Comparison of ENCODE assay signal across 1 cellular context in the genomic region with DNA sequence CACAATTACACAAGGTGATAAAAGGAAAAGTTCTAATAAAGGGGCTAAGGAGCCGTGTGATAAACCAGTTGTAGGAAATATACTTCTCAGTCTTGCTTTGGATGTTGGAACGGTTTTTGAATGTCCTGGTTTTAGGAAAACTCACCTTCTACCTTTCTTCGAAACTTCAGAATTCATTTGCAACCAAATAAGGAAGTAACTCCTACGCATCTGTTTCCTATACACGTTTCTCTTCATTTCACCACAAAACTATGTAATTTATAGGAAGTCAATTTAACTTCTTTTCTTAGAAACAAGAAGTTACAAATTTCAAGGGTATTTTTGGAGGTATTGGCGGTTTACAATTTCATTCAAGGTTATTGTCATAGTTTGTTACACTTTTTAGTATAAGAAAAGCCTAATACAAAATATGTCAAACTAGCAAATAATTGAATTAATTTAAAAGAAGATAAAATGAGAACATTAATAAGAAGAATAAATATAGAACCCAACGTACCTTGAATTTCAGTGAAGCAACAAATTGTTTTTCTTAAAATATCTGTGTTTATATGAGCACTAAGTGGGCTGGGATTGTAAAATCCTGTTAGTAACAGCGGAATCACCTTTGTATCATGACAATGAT.
TF ChIP-seq lines count a peak whose summit lies in the region.

No MANE protein-coding gene starts in this region.

TF ChIP-seq in endothelial cell of umbilical vein, 7 proteins besides CTCF, POLR2A, EP300 and RAD21 (continued from another document):
- no peak for TF ChIP-seq GATA2 (IDR thresholded peaks at IDR 0.05; ENCODE audit: insufficient read depth, insufficient read length, low read depth, low read length)
- TF ChIP-seq JUN (IDR thresholded peaks at IDR 0.05; ENCODE audit: borderline replicate concordance, insufficient read depth, insufficient read length, low read depth) = no peak
- TF ChIP-seq MYC (IDR thresholded peaks at IDR 0.05; ENCODE audit: low read depth, low read length) = no peak
- no peak for TF ChIP-seq POLR2AphosphoS5 (IDR thresholded peaks at IDR 0.05; ENCODE audit: insufficient read depth, low read depth, low read length)
